2 cellular contexts compared by ENCODE assay signal in genomic region chr19:45682117-45682516, GRCh38.
TF ChIP-seq lines count a peak whose summit lies in the region.

No MANE protein-coding gene starts in this region.

TF ChIP-seq in SK-N-SH, 30 proteins besides CTCF, POLR2A, EP300 and RAD21 (continued from another document):
- TF ChIP-seq USF2 (IDR thresholded peaks at IDR 0.05; ENCODE audit: borderline replicate concordance, low read depth, low read length): no peak
- TF ChIP-seq PBX3 (IDR thresholded peaks at IDR 0.05): no peak
- no peak for TF ChIP-seq SIN3A (IDR thresholded peaks at IDR 0.05; ENCODE audit: borderline replicate concordance, low read depth, low read length)

TF ChIP-seq in SK-N-SH treated with all-trans-retinoic acid at 6 μM for 48 hours, 23 proteins besides CTCF, POLR2A, EP300 and RAD21 (continued from another document):
- TF ChIP-seq TSHZ2 (CRISPR knock-in tag; IDR thresholded peaks at IDR 0.05): no peak
- no peak for TF ChIP-seq ISL1 (CRISPR knock-in tag; IDR thresholded peaks at IDR 0.05)
- TF ChIP-seq ZC3H10 (CRISPR knock-in tag; IDR thresholded peaks at IDR 0.05): no peak
- TF ChIP-seq ZFP3 (CRISPR knock-in tag; IDR thresholded peaks at IDR 0.05): no peak
- no peak for TF ChIP-seq CREB5 (CRISPR knock-in tag; IDR thresholded peaks at IDR 0.05; ENCODE audit: low read depth)
TF ChIP-seq in SK-N-SH treated with all-trans-retinoic acid at 6 μM for 48 hours: peak in this region for 0.
